In the genomic region with DNA sequence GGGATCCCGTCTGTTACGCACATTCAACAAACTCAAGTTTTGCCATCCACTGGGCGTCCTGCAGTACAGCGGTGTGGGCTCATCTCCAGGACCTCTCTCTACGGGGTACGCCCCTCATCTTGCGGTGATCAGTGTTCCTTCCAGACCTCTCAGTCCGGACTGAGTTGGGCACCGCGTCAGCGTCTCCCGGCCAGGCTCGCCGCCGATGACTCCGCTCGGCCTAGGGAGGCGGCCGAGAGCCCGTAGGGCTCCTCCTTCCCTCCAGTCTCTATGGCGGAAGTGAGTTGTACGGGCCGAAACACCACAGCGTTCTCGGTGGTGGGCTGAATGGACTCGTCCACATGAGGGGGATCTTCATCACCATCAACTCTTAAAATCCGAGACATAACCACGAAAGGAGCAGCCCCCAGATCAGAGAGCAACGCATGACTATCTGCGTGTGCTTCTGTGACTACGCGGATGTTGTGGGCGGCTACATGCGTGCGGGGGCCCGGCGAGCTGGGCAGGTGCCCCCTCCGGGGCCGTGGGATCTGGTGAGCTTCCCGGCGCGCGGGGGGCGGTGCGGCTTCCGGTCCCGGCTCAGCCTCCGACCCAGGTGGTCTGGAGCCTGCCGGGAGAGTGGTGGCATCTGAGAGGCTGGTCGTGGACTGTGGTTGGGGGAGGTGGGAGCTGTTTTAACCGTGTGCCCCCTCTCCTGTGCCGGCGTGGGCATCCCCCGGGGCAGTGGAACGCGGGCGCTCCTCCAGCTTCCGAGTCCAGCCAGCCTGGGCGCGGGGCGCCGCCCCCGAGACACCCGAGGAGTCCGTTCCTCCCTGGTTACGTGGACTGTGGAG, we compare ENCODE assay signal across 1 cellular context.
TF ChIP-seq lines count a peak whose summit lies in the region.

Gene ATG101 (plus strand): TSS at position 569 of the 833 bp plus-strand sequence. CDS start 3,673 bp downstream, outside the sequence.

TF ChIP-seq in HepG2, 621 proteins besides CTCF, POLR2A, EP300 and RAD21 (continued from another document and continues in another):
- TF ChIP-seq ZBTB43 (CRISPR knock-in tag; conservative IDR thresholded peaks at IDR 0.05) (peak; percentile 57; the same call in 1 of the 2 replicates), ZNF83 (CRISPR knock-in tag; IDR thresholded peaks at IDR 0.05; ENCODE audit: borderline replicate concordance) (no peak), PCBP1 (IDR thresholded peaks at IDR 0.05; ENCODE audit: borderline replicate concordance, low read depth, low read length) (0 out of 2 replicates have a peak, but pooled peaks have one; percentile 90), ZBTB7A (CRISPR knock-in tag; IDR thresholded peaks at IDR 0.05) (peak; percentile 46; the same call in 1 of the 2 replicates), DRAP1 (CRISPR knock-in tag; IDR thresholded peaks at IDR 0.05) (peak; percentile 66), FOXO1 (CRISPR knock-in tag; IDR thresholded peaks at IDR 0.05) (peak; percentile 39; the same call in 1 of the 2 replicates), MXD3 (CRISPR knock-in tag; IDR thresholded peaks at IDR 0.05) (no peak), ZNF350 (CRISPR knock-in tag; IDR thresholded peaks at IDR 0.05; ENCODE audit: borderline replicate concordance, low read depth) (peak; percentile 89; the same call in 1 of the 2 replicates), AKAP8 (CRISPR knock-in tag; IDR thresholded peaks at IDR 0.05) (0 out of 2 replicates have a peak, but pooled peaks have one; percentile 32), PHF20 (CRISPR knock-in tag; IDR thresholded peaks at IDR 0.05) (peak; percentile 87), HOXA5 (CRISPR knock-in tag; IDR thresholded peaks at IDR 0.05) (peak; percentile 84), KMT2B (CRISPR knock-in tag; IDR thresholded peaks at IDR 0.05) (peak; percentile 83), ATM (IDR thresholded peaks at IDR 0.05; ENCODE audit: borderline replicate concordance) (no peak), TSC22D2 (CRISPR knock-in tag; IDR thresholded peaks at IDR 0.05; ENCODE audit: borderline replicate concordance) (peak; percentile 68; the same call in 1 of the 2 replicates), CSRNP1 (CRISPR knock-in tag; IDR thresholded peaks at IDR 0.05) (peak; percentile 88), SNAI1 (CRISPR knock-in tag; IDR thresholded peaks at IDR 0.05; ENCODE audit: borderline replicate concordance) (0 out of 2 replicates have a peak, but pooled peaks have one; percentile 74), MXI1 (IDR thresholded peaks at IDR 0.05; ENCODE audit: borderline replicate concordance, low read depth, low read length) (peak; percentile 14; the same call in 1 of the 3 replicates), ZZZ3 (CRISPR knock-in tag; IDR thresholded peaks at IDR 0.05; ENCODE audit: borderline replicate concordance) (peak; percentile 89; the same call in 1 of the 2 replicates), ZSCAN9 (CRISPR knock-in tag; IDR thresholded peaks at IDR 0.05; ENCODE audit: borderline replicate concordance) (peak; percentile 49; the same call in 1 of the 2 replicates), TAF15 (IDR thresholded peaks at IDR 0.05; ENCODE audit: low read depth, low read length, poor library complexity, severe bottlenecking) (no peak), SKIL (CRISPR knock-in tag; IDR thresholded peaks at IDR 0.05; ENCODE audit: borderline replicate concordance) (0 out of 2 replicates have a peak, but pooled peaks have one; percentile 49), TOPORS (CRISPR knock-in tag; IDR thresholded peaks at IDR 0.05) (0 out of 2 replicates have a peak, but pooled peaks have one; percentile 38), HBP1 (CRISPR knock-in tag; IDR thresholded peaks at IDR 0.05; ENCODE audit: low read depth) (peak; percentile 52; the same call in 1 of the 2 replicates), TFE3 (CRISPR knock-in tag; IDR thresholded peaks at IDR 0.05) (no peak), ZNF263 (CRISPR knock-in tag; IDR thresholded peaks at IDR 0.05) (peak; percentile 16; the same call in 1 of the 2 replicates), ARHGAP35 (CRISPR knock-in tag; IDR thresholded peaks at IDR 0.05; ENCODE audit: borderline replicate concordance) (no peak; the same call in 1 of the 2 replicates)
- TF ChIP-seq, protein P1, sequence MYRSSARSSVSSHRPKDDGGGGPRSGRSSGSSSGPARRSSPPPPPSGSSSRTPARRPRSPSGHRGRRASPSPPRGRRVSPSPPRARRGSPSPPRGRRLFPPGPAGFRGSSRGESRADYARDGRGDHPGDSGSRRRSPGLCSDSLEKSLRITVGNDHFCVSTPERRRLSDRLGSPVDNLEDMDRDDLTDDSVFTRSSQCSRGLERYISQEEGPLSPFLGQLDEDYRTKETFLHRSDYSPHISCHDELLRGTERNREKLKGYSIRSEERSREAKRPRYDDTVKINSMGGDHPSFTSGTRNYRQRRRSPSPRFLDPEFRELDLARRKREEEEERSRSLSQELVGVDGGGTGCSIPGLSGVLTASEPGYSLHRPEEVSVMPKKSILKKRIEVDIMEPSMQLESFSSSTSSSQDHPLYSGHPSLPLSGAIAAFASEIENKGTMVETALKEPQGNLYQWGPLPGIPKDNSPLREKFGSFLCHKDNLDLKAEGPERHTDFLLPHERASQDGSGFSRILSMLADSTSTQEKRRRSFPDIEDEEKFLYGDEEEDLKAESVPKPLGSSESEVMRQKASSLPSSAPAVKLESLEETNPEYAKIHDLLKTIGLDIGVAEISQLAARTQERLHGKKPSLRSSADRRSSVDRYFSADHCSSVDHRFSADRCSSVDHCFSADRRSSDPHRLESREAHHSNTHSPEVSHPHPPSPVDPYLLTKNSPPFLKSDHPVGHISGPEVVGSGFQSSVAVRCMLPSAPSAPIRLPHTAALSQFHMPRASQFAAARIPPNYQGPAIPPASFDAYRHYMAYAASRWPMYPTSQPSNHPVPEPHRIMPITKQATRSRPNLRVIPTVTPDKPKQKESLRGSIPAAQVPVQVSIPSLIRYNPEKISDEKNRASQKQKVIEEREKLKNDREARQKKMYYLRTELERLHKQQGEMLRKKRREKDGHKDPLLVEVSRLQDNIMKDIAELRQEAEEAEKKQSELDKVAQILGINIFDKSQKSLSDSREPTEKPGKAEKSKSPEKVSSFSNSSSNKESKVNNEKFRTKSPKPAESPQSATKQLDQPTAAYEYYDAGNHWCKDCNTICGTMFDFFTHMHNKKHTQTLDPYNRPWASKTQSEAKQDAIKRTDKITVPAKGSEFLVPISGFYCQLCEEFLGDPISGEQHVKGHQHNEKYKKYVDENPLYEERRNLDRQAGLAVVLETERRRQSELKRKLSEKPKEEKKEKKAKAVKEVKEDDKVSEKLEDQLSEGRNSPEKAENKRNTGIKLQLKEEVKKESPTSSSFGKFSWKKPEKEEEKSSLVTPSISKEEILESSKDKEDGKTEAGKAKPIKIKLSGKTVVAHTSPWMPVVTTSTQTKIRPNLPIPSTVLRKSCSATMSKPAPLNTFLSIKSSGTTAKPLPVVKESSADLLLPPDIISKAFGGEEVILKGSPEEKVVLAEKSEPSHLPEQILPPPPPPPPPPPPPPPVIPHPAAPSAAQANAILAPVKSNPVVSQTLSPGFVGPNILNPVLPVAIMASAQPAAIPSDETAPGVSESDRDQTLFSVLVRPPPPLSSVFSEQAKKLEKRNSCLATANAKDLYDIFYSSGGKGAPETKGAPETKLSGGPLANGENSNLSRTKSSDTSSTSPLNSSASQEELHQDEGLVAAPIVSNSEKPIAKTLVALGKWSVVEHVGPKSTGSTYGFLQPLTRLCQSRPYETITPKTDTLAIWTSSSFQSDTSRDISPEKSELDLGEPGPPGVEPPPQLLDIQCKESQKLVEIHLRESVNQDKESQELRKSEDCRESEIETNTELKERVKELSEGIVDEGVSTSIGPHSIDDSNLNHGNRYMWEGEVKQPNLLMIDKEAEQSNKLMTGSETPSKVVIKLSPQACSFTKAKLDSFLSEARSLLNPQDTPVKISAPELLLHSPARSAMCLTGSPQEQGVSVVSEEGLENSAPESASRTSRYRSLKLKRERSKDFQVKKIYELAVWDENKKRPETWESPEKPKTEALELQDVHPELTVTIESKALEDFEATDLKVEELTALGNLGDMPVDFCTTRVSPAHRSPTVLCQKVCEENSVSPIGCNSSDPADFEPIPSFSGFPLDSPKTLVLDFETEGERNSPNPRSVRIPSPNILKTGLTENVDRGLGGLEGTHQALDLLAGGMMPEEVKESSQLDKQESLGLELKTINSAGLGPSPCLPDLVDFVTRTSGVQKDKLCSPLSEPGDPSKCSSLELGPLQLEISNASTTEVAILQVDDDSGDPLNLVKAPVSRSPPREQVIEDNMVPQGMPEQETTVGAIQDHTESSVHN (CRISPR knock-in tag; IDR thresholded peaks at IDR 0.05): no peak
- TF ChIP-seq, protein P2, sequence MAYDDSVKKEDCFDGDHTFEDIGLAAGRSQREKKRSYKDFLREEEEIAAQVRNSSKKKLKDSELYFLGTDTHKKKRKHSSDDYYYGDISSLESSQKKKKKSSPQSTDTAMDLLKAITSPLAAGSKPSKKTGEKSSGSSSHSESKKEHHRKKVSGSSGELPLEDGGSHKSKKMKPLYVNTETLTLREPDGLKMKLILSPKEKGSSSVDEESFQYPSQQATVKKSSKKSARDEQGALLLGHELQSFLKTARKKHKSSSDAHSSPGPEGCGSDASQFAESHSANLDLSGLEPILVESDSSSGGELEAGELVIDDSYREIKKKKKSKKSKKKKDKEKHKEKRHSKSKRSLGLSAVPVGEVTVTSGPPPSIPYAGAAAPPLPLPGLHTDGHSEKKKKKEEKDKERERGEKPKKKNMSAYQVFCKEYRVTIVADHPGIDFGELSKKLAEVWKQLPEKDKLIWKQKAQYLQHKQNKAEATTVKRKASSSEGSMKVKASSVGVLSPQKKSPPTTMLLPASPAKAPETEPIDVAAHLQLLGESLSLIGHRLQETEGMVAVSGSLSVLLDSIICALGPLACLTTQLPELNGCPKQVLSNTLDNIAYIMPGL (CRISPR knock-in tag; IDR thresholded peaks at IDR 0.05; ENCODE audit: borderline replicate concordance in 1 of 2, low read depth in 1 of 2): peak; percentile 88 to 97
- TF ChIP-seq, protein P3, sequence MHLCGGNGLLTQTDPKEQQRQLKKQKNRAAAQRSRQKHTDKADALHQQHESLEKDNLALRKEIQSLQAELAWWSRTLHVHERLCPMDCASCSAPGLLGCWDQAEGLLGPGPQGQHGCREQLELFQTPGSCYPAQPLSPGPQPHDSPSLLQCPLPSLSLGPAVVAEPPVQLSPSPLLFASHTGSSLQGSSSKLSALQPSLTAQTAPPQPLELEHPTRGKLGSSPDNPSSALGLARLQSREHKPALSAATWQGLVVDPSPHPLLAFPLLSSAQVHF (CRISPR knock-in tag; IDR thresholded peaks at IDR 0.05): no peak; the same call in 1 of the 2 replicates
